9 cellular contexts compared by ENCODE assay signal in genomic region chrX:79366556-79366887, GRCh38. TPM values are rescaled to one million over a fixed set of nuclear protein-coding genes. Genes with fewer than 3 reads are reported as not detected.
DNase-seq lines count a peak whose midpoint lies in the region; ATAC-seq and TF ChIP-seq lines count a peak whose summit lies in the region.
"Had no signal": no experiment of that assay in that cellular context is flagged by ENCODE, and none has a peak within 500 bp of the region (broad histone marks: within the 10 kb centered on the region; RNA-seq: fewer than 3 reads in every experiment).

No MANE protein-coding gene starts in this region.

- no peaks in the 10 kb centered on the region for H3K27me3 ChIP-seq in thyroid gland

- TF ChIP-seq POLR2A in thyroid gland (IDR thresholded peaks at IDR 0.05): no peak

- no peaks in the 10 kb centered on the region for H3K9me3 Mint-ChIP-seq in activated T-cell treated with anti-CD3 and anti-CD28 coated beads, Interleukin-2, amount 50 U/mL, for 24 hours

- H3K4me1 Mint-ChIP-seq in activated T-cell treated with anti-CD3 and anti-CD28 coated beads, Interleukin-2, amount 50 U/mL, for 24 hours (ENCODE audit: low read depth): peaks cover 39% of the 10 kb centered on the region
- H3K4me1 Mint-ChIP-seq in T-helper 17 cell: peaks cover 24% of the 10 kb centered on the region

- H3K36me3 Mint-ChIP-seq in activated T-cell treated with anti-CD3 and anti-CD28 coated beads, Interleukin-2, amount 50 U/mL, for 24 hours (ENCODE audit: low read depth): peaks cover 23% of the 10 kb centered on the region
- peaks cover 4% of the 10 kb centered on the region for H3K36me3 Mint-ChIP-seq in T-helper 17 cell (ENCODE audit: low read depth)

- H3K4me1 ChIP-seq in thyroid gland: no peaks in the 10 kb centered on the region

- H3K4me3 ChIP-seq in iPS-18c (ENCODE audit: insufficient read depth, low read depth, low read length) (peak overlapping the region; percentile 50), thyroid gland (replicated peaks in 1 of 3) (peak overlapping the region; percentile 34 to 55 (median 47))

- H3K9me3 ChIP-seq in T-helper 17 cell (ENCODE audit: control insufficient read depth, low read length, poor library complexity, severe bottlenecking): no peaks in the 10 kb centered on the region
- H3K9me3 ChIP-seq in iPS-18c (ENCODE audit: control insufficient read depth, insufficient read depth, low read length): peaks cover 2% of the 10 kb centered on the region
- no peaks in the 10 kb centered on the region for H3K9me3 ChIP-seq in thyroid gland

- H3K4me3 Mint-ChIP-seq in activated T-cell treated with anti-CD3 and anti-CD28 coated beads, Interleukin-2, amount 50 U/mL, for 24 hours: peak overlapping the region; percentile 83
- H3K4me3 Mint-ChIP-seq in T-helper 17 cell: peak overlapping the region; percentile 97

- no peaks in the 10 kb centered on the region for H3K36me3 ChIP-seq in thyroid gland

- ATAC-seq in T-helper 17 cell (no peak), HG03378 (IDR thresholded peaks at IDR 0.05; ENCODE audit: unreplicated experiment) (no peak), HG02678 (IDR thresholded peaks at IDR 0.05; ENCODE audit: unreplicated experiment) (no peak)

- 0% methylated on average over 1 to 5 of the region's 6 CpGs for WGBS in thyroid gland, 2 donors

- intact Hi-C loops in thyroid gland (cut with DNase I): no loop called here

- H3K27me3 Mint-ChIP-seq in activated T-cell treated with anti-CD3 and anti-CD28 coated beads, Interleukin-2, amount 50 U/mL, for 24 hours: peaks cover 40% of the 10 kb centered on the region
- H3K27me3 Mint-ChIP-seq in T-helper 17 cell: no peaks in the 10 kb centered on the region

- peak overlapping the region in 2 of 3 donors; percentile 39 to 70 for H3K27ac ChIP-seq in thyroid gland

- peak overlapping the region; percentile 88 for H3K27ac Mint-ChIP-seq in activated T-cell treated with anti-CD3 and anti-CD28 coated beads, Interleukin-2, amount 50 U/mL, for 24 hours
- peak overlapping the region; percentile 97 for H3K27ac Mint-ChIP-seq in T-helper 17 cell

- no peak for DNase-seq in activated T-cell treated with anti-CD3 and anti-CD28 coated beads, Interleukin-2, amount 50 U/mL, for 24 hours
- DNase-seq in activated T-cell treated with anti-CD3 and anti-CD28 coated beads for 4 hours (no peak), T-helper 17 cell (no peak), thyroid gland (no peak), superior temporal gyrus (ENCODE audit: extremely low spot score) (no peak)

- no peak for TF ChIP-seq CTCF in thyroid gland (IDR thresholded peaks at IDR 0.05)

RNA-seq across cellular contexts. Expression of gene ITM2A, which starts 0.6 kb away (rescaled TPM):
- total RNA-seq in T-helper 17 cell (100 to 1,000 TPM; 194 to 200 TPM), thyroid gland (10 to 100 TPM; 53.9 to 91.0 (median 80.2) TPM)
- total RNA-seq: LHCN-M2 had no signal
